ENCODE assay signal across 8 cellular contexts in genomic region chr17:2401426-2402221, GRCh38. TPM values are rescaled to one million over a fixed set of nuclear protein-coding genes. Genes with fewer than 3 reads are reported as not detected.
DNase-seq lines count a peak whose midpoint lies in the region; TF ChIP-seq lines count a peak whose summit lies in the region.

No MANE protein-coding gene starts in this region.

- peak overlapping the region; percentile 62; the same call in 1 of the 2 replicates for H3K14ac ChIP-seq in H9 (ENCODE audit: insufficient read depth, low read length)

- peaks cover 11% of the 10 kb centered on the region; the same call in 1 of the 2 replicates for H3K4me1 ChIP-seq in H9 (ENCODE audit: insufficient read depth, low read length)
- H3K4me1 ChIP-seq in MM.1S (ENCODE audit: low read length), result peaks cover 5% of the 10 kb centered on the region; the same call in 1 of the 2 replicates

- H3K4me3 Mint-ChIP-seq in H9 (peak overlapping the region; percentile 91), nephron progenitor cell (peak overlapping the region; percentile 87)
- peak overlapping the region; percentile 94 for H3K4me3 Mint-ChIP-seq in stimulated activated naive CD8-positive, alpha-beta T cell treated with anti-CD3 and anti-CD28 coated beads, Interleukin-15, Interleukin-2, amounts not matched to agents 100 ng/mL and 50 ng/mL, for 24 hours

- no peak overlapping the region for H3T11ph ChIP-seq in H9 (ENCODE audit: low read length)

- peak overlapping the region; percentile 95 for H3K18ac ChIP-seq in H9 (ENCODE audit: insufficient read length, low read depth, low read length)

- H2BK20ac ChIP-seq in H9 (ENCODE audit: low read depth, low read length, poor library complexity, severe bottlenecking), result no peak overlapping the region

- H3K36me3 Mint-ChIP-seq in H9 (ENCODE audit: insufficient read depth in 1 of 3, low read depth in 3 of 3), result peaks cover 0 to 5% (median 0%) of the 10 kb centered on the region in 3 experiments; a peak in 1 of 7 replicates
- peaks cover 10% of the 10 kb centered on the region for H3K36me3 Mint-ChIP-seq in nephron progenitor cell (ENCODE audit: low read depth)
- peaks cover 5% of the 10 kb centered on the region for H3K36me3 Mint-ChIP-seq in stimulated activated naive CD8-positive, alpha-beta T cell treated with anti-CD3 and anti-CD28 coated beads, Interleukin-15, Interleukin-2, amounts not matched to agents 100 ng/mL and 50 ng/mL, for 24 hours (ENCODE audit: low read depth)

- no peak overlapping the region for H2BK12ac ChIP-seq in H9 (ENCODE audit: insufficient read length, low read depth, low read length)

- H3K9me2 ChIP-seq in MM.1S (replicated peaks; ENCODE audit: insufficient read depth, low read length), result no peaks in the 10 kb centered on the region

- no peak overlapping the region for H4K8ac ChIP-seq in H9 (replicated peaks; ENCODE audit: insufficient read length, low read depth, low read length)

- peaks cover 22% of the 10 kb centered on the region for H3K23me2 ChIP-seq in H9 (ENCODE audit: insufficient read length, low read depth, low read length, poor library complexity, severe bottlenecking)

- no peaks in the 10 kb centered on the region for H3K9me3 ChIP-seq in H9 (ENCODE audit: control insufficient read depth, low read depth, low read length)
- H3K9me3 ChIP-seq in MM.1S (replicated peaks; ENCODE audit: insufficient read depth, low read length), result no peaks in the 10 kb centered on the region

- no peaks in the 10 kb centered on the region for H4K20me1 ChIP-seq in H9 (ENCODE audit: control insufficient read depth, insufficient read depth, insufficient read length)
- no peaks in the 10 kb centered on the region for H4K20me1 ChIP-seq in MM.1S (ENCODE audit: insufficient read depth, low read length)

- H3K4me1 Mint-ChIP-seq in H9 (peaks cover 25 to 28% of the 10 kb centered on the region in 2 experiments), nephron progenitor cell (peaks cover 62% of the 10 kb centered on the region)
- peaks cover 53% of the 10 kb centered on the region for H3K4me1 Mint-ChIP-seq in stimulated activated naive CD8-positive, alpha-beta T cell treated with anti-CD3 and anti-CD28 coated beads, Interleukin-15, Interleukin-2, amounts not matched to agents 100 ng/mL and 50 ng/mL, for 24 hours (ENCODE audit: low read depth)

- H3K27ac ChIP-seq in H9 (ENCODE audit: insufficient read length, low read depth, low read length), result peak overlapping the region; percentile 88
- H3K27ac ChIP-seq in MM.1S (ENCODE audit: low read length), result peak overlapping the region; percentile 100

- H3K4me3 ChIP-seq in MM.1S (ENCODE audit: low read length), result peak overlapping the region; percentile 76
- H3K4me3 ChIP-seq in fibroblast of villous mesenchyme (ENCODE audit: low read depth, low read length), result peak overlapping the region; percentile 66

- H3K79me2 ChIP-seq in H9 (ENCODE audit: insufficient read depth, low read length), result peaks cover 2% of the 10 kb centered on the region; the same call in 1 of the 2 replicates
- H3K79me2 ChIP-seq in MM.1S (ENCODE audit: low read length), result peaks cover 32% of the 10 kb centered on the region

- peak overlapping the region; percentile 86 for H3K9ac ChIP-seq in H9 (ENCODE audit: extremely low read depth, insufficient read length, low read length)
- peak overlapping the region; percentile 95 for H3K9ac ChIP-seq in MM.1S (ENCODE audit: low read length)

- H3K4ac ChIP-seq in H9 (ENCODE audit: low read depth, low read length), result no peak overlapping the region; the same call in 1 of the 2 replicates

- H3K27me3 Mint-ChIP-seq in H9 (ENCODE audit: low read depth) (peaks cover 5% of the 10 kb centered on the region), nephron progenitor cell (ENCODE audit: low read depth, poor library complexity) (peaks cover 2% of the 10 kb centered on the region)
- no peaks in the 10 kb centered on the region for H3K27me3 Mint-ChIP-seq in stimulated activated naive CD8-positive, alpha-beta T cell treated with anti-CD3 and anti-CD28 coated beads, Interleukin-15, Interleukin-2, amounts not matched to agents 100 ng/mL and 50 ng/mL, for 24 hours

- peak overlapping the region; percentile 85 for H3K4me2 ChIP-seq in H9 (ENCODE audit: insufficient read depth, insufficient read length, low read length)
- peak overlapping the region; percentile 100 for H3K4me2 ChIP-seq in MM.1S (ENCODE audit: low read depth, low read length)

- H3K27me3 ChIP-seq in H9 (ENCODE audit: insufficient read depth, low read length) (no peaks in the 10 kb centered on the region), MM.1S (replicated peaks; ENCODE audit: insufficient read depth, low read length) (no peaks in the 10 kb centered on the region)

- no peak overlapping the region for H2BK120ac ChIP-seq in H9 (ENCODE audit: low read depth, low read length, poor library complexity, severe bottlenecking)

- H3K27ac Mint-ChIP-seq in H9, result peak overlapping the region; percentile 96 to 100 (median 99)
- H3K27ac Mint-ChIP-seq in nephron progenitor cell, result peak overlapping the region; percentile 99
- H3K27ac Mint-ChIP-seq in stimulated activated naive CD8-positive, alpha-beta T cell treated with anti-CD3 and anti-CD28 coated beads, Interleukin-15, Interleukin-2, amounts not matched to agents 100 ng/mL and 50 ng/mL, for 24 hours, result peak overlapping the region; percentile 93

- peak overlapping the region; percentile 55 for H2BK5ac ChIP-seq in H9 (ENCODE audit: insufficient read length, low read length)

- TF ChIP-seq CTCF in H9 (conservative IDR thresholded peaks at IDR 0.05) (no peak), MM.1S (IDR thresholded peaks at IDR 0.05; ENCODE audit: low read length) (no peak), fibroblast of villous mesenchyme (IDR thresholded peaks at IDR 0.05; ENCODE audit: insufficient read depth, low read depth, low read length) (no peak), nephron progenitor cell (IDR thresholded peaks at IDR 0.05) (no peak)

- WGBS in H9 (ENCODE audit: extremely low coverage, insufficient read length, low lambda C conversion rate), result no CpG with 5 or more reads among the region's 72 CpGs

- no peak overlapping the region for H2BK15ac ChIP-seq in H9 (ENCODE audit: low read depth, low read length)

- H4K91ac ChIP-seq in H9 (ENCODE audit: insufficient read length, low read depth, low read length), result no peak overlapping the region

- H2AFZ ChIP-seq in H9 (ENCODE audit: low read length) (no peak overlapping the region), MM.1S (ENCODE audit: low read length) (peak overlapping the region; percentile 75)

- no peaks in the 10 kb centered on the region for H3K79me1 ChIP-seq in H9 (ENCODE audit: insufficient read depth, low read depth, low read length, poor library complexity, severe bottlenecking)

- H3K23ac ChIP-seq in H9 (ENCODE audit: insufficient read length, low read depth, low read length), result no peak overlapping the region

- DNase-seq in EH (ENCODE audit: low read depth) (peak; percentile 100), H9 (peak; percentile 100), MM.1S (peak; percentile 99), SIG-M5 (lab: John Stamatoyannopoulos, UW) (peak; percentile 91), fibroblast of villous mesenchyme (ENCODE audit: low read depth) (peak; percentile 100), nephron progenitor cell (peak; percentile 99)
- peak; percentile 100 for DNase-seq in activated gamma-delta T cell treated with anti-CD3 and anti-CD28 coated beads, Interleukin-2, amount 50 U/mL, for 16 hours (ENCODE audit: low read depth)

- H2AK5ac ChIP-seq in H9 (ENCODE audit: insufficient read length, low read length), result no peak overlapping the region

- no peak overlapping the region for H4K5ac ChIP-seq in H9 (ENCODE audit: insufficient read length, low read depth, low read length)

- H3K36me3 ChIP-seq in MM.1S (replicated peaks; ENCODE audit: insufficient read depth, low read length), result no peaks in the 10 kb centered on the region

- no peak overlapping the region for H3K56ac ChIP-seq in H9 (ENCODE audit: insufficient read length, low read depth, low read length)

- H3F3A ChIP-seq in MM.1S (ENCODE audit: insufficient read depth, low read length), result peaks cover 13% of the 10 kb centered on the region; the same call in 1 of the 2 replicates

- no peaks in the 10 kb centered on the region; a peak in 1 of 5 replicates for H3K9me3 Mint-ChIP-seq in H9
- H3K9me3 Mint-ChIP-seq in nephron progenitor cell, result no peaks in the 10 kb centered on the region
- H3K9me3 Mint-ChIP-seq in stimulated activated naive CD8-positive, alpha-beta T cell treated with anti-CD3 and anti-CD28 coated beads, Interleukin-15, Interleukin-2, amounts not matched to agents 100 ng/mL and 50 ng/mL, for 24 hours, result no peaks in the 10 kb centered on the region

RNA-seq across cellular contexts. Expression of gene MNT, which starts 0.8 kb away (rescaled TPM):
- total RNA-seq in H9 (2021) (37.4 and 38.9 TPM in 2 replicates), fibroblast of villous mesenchyme (7.8 and 11.6 TPM in 2 replicates)

Comparison
In these comparisons a context has a peak if more than half of its experiments do, and no peak if none do; other contexts are left out.
1. Peak in every context shown above with its lines: DNase-seq, H3K4me3 ChIP-seq and H3K27ac ChIP-seq.